ENCODE assay signal across 8 cellular contexts in genomic region chr18:48975817-48976649, GRCh38. TPM values are rescaled to one million over a fixed set of nuclear protein-coding genes. Genes with fewer than 3 reads are reported as not detected.
DNase-seq lines count a peak whose midpoint lies in the region; FAIRE-seq and TF ChIP-seq lines count a peak whose summit lies in the region.

No MANE protein-coding gene starts in this region.

- H3K27me3 Mint-ChIP-seq in mesothelial cell of epicardium (ENCODE audit: low read depth) = no peaks in the 10 kb centered on the region

- H3K4me3 Mint-ChIP-seq in mesothelial cell of epicardium = peak overlapping the region; percentile 82

- TF ChIP-seq POLR2A in H54 (IDR thresholded peaks at IDR 0.05; ENCODE audit: low read depth, low read length) = no peak

- no peaks in the 10 kb centered on the region for H3K36me3 ChIP-seq in GM06990 (ENCODE audit: control insufficient read depth, insufficient read depth, low read length)

- peak overlapping the region; percentile 89 for H3K27ac Mint-ChIP-seq in mesothelial cell of epicardium

- H3K36me3 Mint-ChIP-seq in mesothelial cell of epicardium = no peaks in the 10 kb centered on the region

- H3K4me3 ChIP-seq in GM06990 (replicated peaks; ENCODE audit: low read depth, low read length) = peak overlapping the region; percentile 64

- peak; percentile 54 for DNase-seq in GM06990 (ENCODE audit: extremely low read depth, insufficient read length)
- peak; percentile 95 for DNase-seq in H54 (ENCODE audit: insufficient read length, low spot score)
- DNase-seq in NCI-H146 treated with DMSO at 0.1 percent for 48 hours (lab: John Stamatoyannopoulos, UW; ENCODE audit: unreplicated experiment) = peak; percentile 50
- peak; percentile 56 for DNase-seq in activated CD4-positive, alpha-beta T cell treated with anti-CD3 and anti-CD28 coated beads, Interleukin-2, amount 50 U/mL, for 1 hour
- peak; percentile 23 for DNase-seq in effector CD4-positive, alpha-beta T cell
- DNase-seq in mesothelial cell of epicardium (ENCODE audit: low spot score in 2 of 2, unreplicated experiment in 2 of 2) = peak; percentile 54 to 69
- peak; percentile 22 to 59 for DNase-seq in stimulated activated CD8-positive, alpha-beta memory T cell treated with anti-CD3 and anti-CD28 coated beads, Interleukin-7, amount 100 ng/mL, for 4 hours (ENCODE audit: low read depth in 2 of 2)
- DNase-seq in ureter (ENCODE audit: low spot score) = no peak

- no peak for FAIRE-seq in H54 (lab: Jason Lieb, UNC)

- TF ChIP-seq CTCF in GM06990 (IDR thresholded peaks at IDR 0.05; ENCODE audit: insufficient read depth, low read length, poor library complexity, severe bottlenecking) = no peak
- no peak for TF ChIP-seq CTCF in mesothelial cell of epicardium (IDR thresholded peaks at IDR 0.05; ENCODE audit: unreplicated experiment)

- H3K9me3 Mint-ChIP-seq in mesothelial cell of epicardium = no peaks in the 10 kb centered on the region

- H3K27me3 ChIP-seq in GM06990 (replicated peaks; ENCODE audit: control insufficient read depth, insufficient read depth, low read length) = no peaks in the 10 kb centered on the region

- H3K4me1 Mint-ChIP-seq in mesothelial cell of epicardium = peaks cover 44% of the 10 kb centered on the region

RNA-seq across cellular contexts. Expression of gene SMAD7, which starts 25.3 kb away (rescaled TPM):
- 75.5 to 77.6 TPM (median 76.8 TPM) in 3 replicates for total RNA-seq in mesothelial cell of epicardium
- total RNA-seq in ureter = 23.2 TPM
